ENCODE assay signal across 8 cellular contexts in the genomic region with DNA sequence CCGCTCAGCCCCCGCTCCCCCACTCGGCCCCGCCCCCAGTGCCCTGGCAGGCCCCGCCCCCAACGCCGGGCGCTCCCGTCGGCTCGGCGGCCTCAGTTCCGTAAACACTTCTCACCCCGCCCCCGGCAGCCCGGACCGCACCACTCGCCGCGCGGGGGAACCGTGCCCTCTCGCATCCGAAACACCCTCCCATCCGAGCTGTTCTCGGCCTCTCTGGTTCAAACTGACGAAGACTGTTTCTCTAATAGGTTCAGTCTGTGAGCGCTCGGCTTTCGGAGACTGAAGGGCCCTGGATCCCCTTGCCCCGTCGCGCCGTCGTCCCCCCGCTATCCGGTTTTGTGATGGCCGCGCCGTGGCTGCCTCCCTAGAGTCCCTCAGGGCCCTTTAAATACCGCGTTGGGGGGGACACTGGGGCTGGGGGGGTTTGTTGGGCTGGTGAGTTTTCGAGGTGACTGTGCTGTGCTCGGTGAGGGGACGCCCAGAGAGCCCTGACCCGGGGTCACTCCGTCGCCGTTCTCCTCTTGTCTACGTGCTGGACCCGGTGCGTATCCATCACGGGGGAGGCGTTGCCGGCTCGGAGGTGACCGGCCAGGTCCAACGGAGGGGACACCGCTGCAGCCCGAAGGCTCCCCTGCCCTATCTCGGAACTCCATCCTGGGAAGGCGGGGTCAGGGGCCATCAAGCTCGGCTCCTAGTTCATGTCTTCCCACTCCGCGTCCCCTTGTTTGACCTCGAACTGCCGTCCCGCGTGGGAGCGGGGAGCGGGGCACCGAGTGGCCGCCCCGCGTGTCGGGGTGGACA. TPM values are rescaled to one million over a fixed set of nuclear protein-coding genes. Genes with fewer than 3 reads are reported as not detected.
DNase-seq lines count a peak whose midpoint lies in the region; ATAC-seq and TF ChIP-seq lines count a peak whose summit lies in the region.

A gene (plus strand): TSS at position 333 of the 801 bp plus-strand sequence. CDS start 8,343 bp downstream, outside the sequence.

- H3K27ac Mint-ChIP-seq in activated CD4-positive, alpha-beta T cell treated with anti-CD3 and anti-CD28 coated beads, Interleukin-2, amount 10 ng/mL, durations not matched to agents 7 days and 5 days: peak within 1 kb of the TSS; percentile 100

- POLR2A ChIA-PET in activated CD4-positive, alpha-beta T cell treated with anti-CD3 and anti-CD28 coated beads, Interleukin-2, amount 10 ng/mL, durations not matched to agents 7 days and 5 days (lab: Charles Lee): interaction anchor here (0.7 kb wide), 1 partner anchor 81 kb away, joined by 3 read pairs; no protein-coding TSS in a partner anchor

- CTCF ChIA-PET in activated CD4-positive, alpha-beta T cell treated with anti-CD3 and anti-CD28 coated beads, Interleukin-2, amount 10 ng/mL, durations not matched to agents 7 days and 5 days (lab: Charles Lee): interaction anchor here (0.6 to 2.2 kb wide), 5 partner anchors 10 to 671 kb away, joined by 3 to 8 read pairs (median 3); no protein-coding TSS in a partner anchor

- H3K4me1 Mint-ChIP-seq in activated CD4-positive, alpha-beta T cell treated with anti-CD3 and anti-CD28 coated beads, Interleukin-2, amount 10 ng/mL, durations not matched to agents 7 days and 5 days: peaks cover 65% of the 10 kb centered on the region

- no peaks in the 10 kb centered on the region for H3K9me3 Mint-ChIP-seq in activated CD4-positive, alpha-beta T cell treated with anti-CD3 and anti-CD28 coated beads, Interleukin-2, amount 10 ng/mL, durations not matched to agents 7 days and 5 days

- peak within 1 kb of the TSS; percentile 97 to 98 for H3K27ac ChIP-seq in coronary artery

- no peak for TF ChIP-seq CTCF in coronary artery (IDR thresholded peaks at IDR 0.05)

- no peaks in the 10 kb centered on the region for H3K27me3 Mint-ChIP-seq in activated CD4-positive, alpha-beta T cell treated with anti-CD3 and anti-CD28 coated beads, Interleukin-2, amount 10 ng/mL, durations not matched to agents 7 days and 5 days

- H3K36me3 Mint-ChIP-seq in activated CD4-positive, alpha-beta T cell treated with anti-CD3 and anti-CD28 coated beads, Interleukin-2, amount 10 ng/mL, durations not matched to agents 7 days and 5 days (ENCODE audit: low read depth): peaks cover 2% of the 10 kb centered on the region

- DNase-seq in AG08395 (ENCODE audit: low spot score) (peak; percentile 91), NCI-H510A (lab: John Stamatoyannopoulos, UW) (peak; percentile 62), coronary artery (ENCODE audit: low spot score) (peak; percentile 90), left kidney (ENCODE audit: low read depth, low spot score) (peak; percentile 91)
- peak; percentile 89 for DNase-seq in activated CD4-positive, alpha-beta T cell treated with anti-CD3 and anti-CD28 coated beads, Interleukin-2, amount 10 ng/mL, durations not matched to agents 7 days and 5 days
- peak; percentile 82 to 89 for DNase-seq in stimulated activated CD4-positive, alpha-beta T cell treated with anti-CD3 and anti-CD28 coated beads, Interleukin-1b, Interleukin-23, amount 100 ng/mL, for 4 hours (ENCODE audit: low read depth in 2 of 2)

- peak within 1 kb of the TSS; percentile 96 for H3K4me3 ChIP-seq in coronary artery

- H3K4me3 Mint-ChIP-seq in activated CD4-positive, alpha-beta T cell treated with anti-CD3 and anti-CD28 coated beads, Interleukin-2, amount 10 ng/mL, durations not matched to agents 7 days and 5 days: peak within 1 kb of the TSS; percentile 88

- peak; percentile 56 for ATAC-seq in GM19043 (IDR thresholded peaks at IDR 0.05; ENCODE audit: low read depth, unreplicated experiment)
- ATAC-seq in HG03280 (IDR thresholded peaks at IDR 0.05; ENCODE audit: unreplicated experiment): peak; percentile 81

RNA-seq across cellular contexts. Expression of the gene that starts here (rescaled TPM):
- total RNA-seq in activated CD4-positive, alpha-beta T cell treated with anti-CD3 and anti-CD28 coated beads, Interleukin-2, amount 10 ng/mL, durations not matched to agents 7 days and 5 days: 10 to 100 TPM; 20.9 to 21.0 TPM

Comparison
In these comparisons a context has a peak if more than half of its experiments do, and no peak if none do; other contexts are left out.
1. Peak in every context shown above with its lines: DNase-seq, ATAC-seq, H3K4me3 ChIP-seq and H3K27ac ChIP-seq.